38 cellular contexts compared by ENCODE assay signal in the genomic region with DNA sequence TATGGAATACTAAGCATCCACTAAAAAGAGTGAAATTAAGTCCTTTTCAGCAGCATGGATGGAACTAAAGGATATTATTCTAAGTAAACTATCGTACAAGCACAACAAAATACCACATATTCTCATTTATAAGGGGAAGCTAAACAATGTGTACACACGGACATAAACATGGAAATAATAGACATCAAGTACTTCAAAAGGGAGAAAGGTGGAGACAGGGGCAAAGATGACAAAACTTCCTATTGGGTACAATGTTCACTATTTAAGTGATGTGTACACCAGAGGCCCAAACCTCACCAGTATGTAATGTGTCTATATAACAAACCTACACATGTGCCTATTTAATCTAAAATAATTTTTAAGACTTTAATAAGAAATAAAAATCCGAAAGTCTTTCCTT. TPM values are rescaled to one million over a fixed set of nuclear protein-coding genes. Genes with fewer than 3 reads are reported as not detected.
"Had no signal": no experiment of that assay in that cellular context is flagged by ENCODE, and none has a peak within 500 bp of the region (broad histone marks: within the 10 kb centered on the region; RNA-seq: fewer than 3 reads in every experiment).

No MANE protein-coding gene starts in this region.

- H3K9me3 ChIP-seq: MG63 had no signal

- H3K27me3 ChIP-seq: MG63 had no signal

- H3K36me3 ChIP-seq: MG63 had no signal

- DNase-seq: Kasumi-1, MG63, MM.1S, MV-4-11, NCI-H1048, NCI-H1092, NCI-H1092 treated with DMSO at 0.1 percent for 48 hours, NCI-H1105, NCI-H1105 treated with DMSO at 0.1 percent for 48 hours, NCI-H1417, NCI-H1417 treated with DMSO at 0.1 percent for 48 hours, NCI-H1436, NCI-H1436 treated with DMSO at 0.1 percent for 48 hours, NCI-H146, NCI-H1694, NCI-H1694 treated with DMSO at 0.1 percent for 48 hours, NCI-H187, NCI-H187 treated with DMSO at 0.1 percent for 48 hours, NCI-H1930, NCI-H2029, NCI-H2029 treated with DMSO at 0.1 percent for 48 hours, NCI-H2081, NCI-H2081 treated with DMSO at 0.1 percent for 48 hours, NCI-H2107, NCI-H2171, NCI-H2171 treated with DMSO at 0.1 percent for 48 hours, NCI-H2227 treated with DMSO at 0.1 percent for 48 hours, NCI-H226, NCI-H345, NCI-H446, NCI-H446 treated with DMSO at 0.1 percent for 48 hours, NCI-H510A, NCI-H510A treated with DMSO at 0.1 percent for 48 hours, NCI-H524 treated with DMSO at 0.1 percent for 48 hours had no signal

- H3K4me3 ChIP-seq: MG63 had no signal

RNA-seq across cellular contexts. Expression of a gene that starts 2.2 kb away (rescaled TPM):
- total RNA-seq: LHCN-M2, M059J, MCF 10A, NCI-H460 had no signal

RNA-seq across cellular contexts. Expression of a gene that starts 9.5 kb away (rescaled TPM):
- total RNA-seq: LHCN-M2, M059J, MCF 10A had no signal
